ENCODE assay signal across 30 cellular contexts in genomic region chr1:29547300-29547699, GRCh38.
"Had no signal": no experiment of that assay in that cellular context is flagged by ENCODE, and none has a peak within 500 bp of the region (broad histone marks: within the 10 kb centered on the region; RNA-seq: fewer than 3 reads in every experiment).

No MANE protein-coding gene starts in this region.

- H3K4me3 ChIP-seq: esophagus squamous epithelium, gastroesophageal sphincter had no signal

- ATAC-seq: activated CD4-positive, alpha-beta T cell treated with anti-CD3 and anti-CD28 coated beads for 36 hours; activated CD8-positive, alpha-beta memory T cell treated with anti-CD3 and anti-CD28 coated beads, Interleukin-2, amount 10 ng/mL, durations not matched to agents 7 days and 5 days; activated CD8-positive, alpha-beta T cell treated with anti-CD3 and anti-CD28 coated beads, Interleukin-2, amount 10 ng/mL, durations not matched to agents 7 days and 5 days; activated T-cell treated with anti-CD3 and anti-CD28 coated beads, Interleukin-2, amount 50 U/mL, for 4 hours; activated T-helper 17 cell treated with anti-CD3 and anti-CD28 coated beads, Interleukin-2, amount 50 U/mL, for 72 hours; gastroesophageal sphincter had no signal

- FAIRE-seq: astrocyte, endometrium, endothelial cell of umbilical vein had no signal

- H3K27ac Mint-ChIP-seq: activated CD4-positive, alpha-beta memory T cell treated with anti-CD3 and anti-CD28 coated beads for 36 hours; activated CD4-positive, alpha-beta T cell treated with anti-CD3 and anti-CD28 coated beads for 36 hours; activated CD4-positive, alpha-beta T cell treated with anti-CD3 and anti-CD28 coated beads, Interleukin-2, amount 10 ng/mL, durations not matched to agents 24 days and 14 days; activated CD8-positive, alpha-beta memory T cell treated with anti-CD3 and anti-CD28 coated beads, Interleukin-2, amount 10 ng/mL, durations not matched to agents 7 days and 5 days; activated CD8-positive, alpha-beta T cell treated with anti-CD3 and anti-CD28 coated beads, Interleukin-2, amount 10 ng/mL, durations not matched to agents 7 days and 5 days; activated naive CD8-positive, alpha-beta T cell; activated T-helper 17 cell treated with anti-CD3 and anti-CD28 coated beads, Interleukin-2, amount 50 U/mL, for 72 hours had no signal

- H3K9me3 Mint-ChIP-seq: activated CD4-positive, alpha-beta memory T cell treated with anti-CD3 and anti-CD28 coated beads for 36 hours; activated CD4-positive, alpha-beta T cell treated with anti-CD3 and anti-CD28 coated beads, Interleukin-2, amount 10 ng/mL, durations not matched to agents 24 days and 14 days; activated T-cell treated with anti-CD3 and anti-CD28 coated beads, Interleukin-2, amount 50 U/mL, for 4 hours; activated T-helper 17 cell treated with anti-CD3 and anti-CD28 coated beads, Interleukin-2, amount 50 U/mL, for 72 hours had no signal

- H3K27ac ChIP-seq: brain microvascular endothelial cell, epithelial cell of prostate, esophagus squamous epithelium, gastroesophageal sphincter had no signal

- H3K4me3 Mint-ChIP-seq: activated CD4-positive, alpha-beta memory T cell treated with anti-CD3 and anti-CD28 coated beads for 36 hours; activated CD4-positive, alpha-beta T cell treated with anti-CD3 and anti-CD28 coated beads for 36 hours; activated CD4-positive, alpha-beta T cell treated with anti-CD3 and anti-CD28 coated beads, Interleukin-2, amount 10 ng/mL, durations not matched to agents 24 days and 14 days; activated CD8-positive, alpha-beta memory T cell treated with anti-CD3 and anti-CD28 coated beads, Interleukin-2, amount 10 ng/mL, durations not matched to agents 7 days and 5 days; activated CD8-positive, alpha-beta T cell treated with anti-CD3 and anti-CD28 coated beads, Interleukin-2, amount 10 ng/mL, durations not matched to agents 7 days and 5 days; activated naive CD8-positive, alpha-beta T cell; activated T-cell treated with anti-CD3 and anti-CD28 coated beads, Interleukin-2, amount 50 U/mL, for 4 hours; activated T-helper 17 cell treated with anti-CD3 and anti-CD28 coated beads, Interleukin-2, amount 50 U/mL, for 72 hours had no signal

- H3K4me1 Mint-ChIP-seq: activated CD4-positive, alpha-beta T cell treated with anti-CD3 and anti-CD28 coated beads for 36 hours; activated CD4-positive, alpha-beta T cell treated with anti-CD3 and anti-CD28 coated beads, Interleukin-2, amount 10 ng/mL, durations not matched to agents 24 days and 14 days; activated CD8-positive, alpha-beta memory T cell treated with anti-CD3 and anti-CD28 coated beads, Interleukin-2, amount 10 ng/mL, durations not matched to agents 7 days and 5 days; activated T-helper 17 cell treated with anti-CD3 and anti-CD28 coated beads, Interleukin-2, amount 50 U/mL, for 72 hours had no signal

- H3K36me3 Mint-ChIP-seq: activated CD4-positive, alpha-beta memory T cell treated with anti-CD3 and anti-CD28 coated beads for 36 hours; activated CD8-positive, alpha-beta memory T cell treated with anti-CD3 and anti-CD28 coated beads, Interleukin-2, amount 10 ng/mL, durations not matched to agents 7 days and 5 days; activated naive CD8-positive, alpha-beta T cell had no signal

- DNase-seq: activated CD4-positive, alpha-beta memory T cell treated with anti-CD3 and anti-CD28 coated beads for 36 hours; activated CD4-positive, alpha-beta T cell treated with anti-CD3 and anti-CD28 coated beads for 36 hours; activated CD4-positive, alpha-beta T cell treated with anti-CD3 and anti-CD28 coated beads, Interleukin-2, amount 10 ng/mL, durations not matched to agents 24 days and 14 days; activated CD4-positive, CD25-positive, alpha-beta regulatory T cell; activated CD4-positive, CD25-positive, alpha-beta regulatory T cell treated with anti-CD3 and anti-CD28 coated beads, Interleukin-2, amount 50 U/mL, for 72 hours; activated CD8-positive, alpha-beta memory T cell treated with anti-CD3 and anti-CD28 coated beads, Interleukin-2, amount 10 ng/mL, durations not matched to agents 7 days and 5 days; activated CD8-positive, alpha-beta T cell treated with anti-CD3 and anti-CD28 coated beads, Interleukin-2, amount 10 ng/mL, durations not matched to agents 7 days and 5 days; activated effector memory CD4-positive, alpha-beta T cell treated with Interleukin-2 at 50 U/mL for 16 hours; activated gamma-delta T cell treated with Interleukin-2 at 50 U/mL for 16 hours; activated naive CD4-positive, alpha-beta T cell treated with anti-CD3 and anti-CD28 coated beads, Interleukin-2, amount 50 U/mL, for 16 hours; activated naive CD4-positive, alpha-beta T cell treated with Interleukin-2 at 50 U/mL for 16 hours; activated T-cell treated with anti-CD3 and anti-CD28 coated beads, Interleukin-2, amount 50 U/mL, for 4 hours; amniotic stem cell; anterior cingulate cortex; brain microvascular endothelial cell; central memory CD4-positive, alpha-beta T cell; cerebellar nuclear complex; cortex of kidney; dermis blood vessel endothelial cell; effector CD8-positive, alpha-beta T cell; esophagus squamous epithelium; foreskin melanocyte; T-helper 2 cell had no signal

- H3K27me3 Mint-ChIP-seq: activated CD4-positive, alpha-beta memory T cell treated with anti-CD3 and anti-CD28 coated beads for 36 hours; activated CD4-positive, alpha-beta T cell treated with anti-CD3 and anti-CD28 coated beads for 36 hours; activated CD4-positive, alpha-beta T cell treated with anti-CD3 and anti-CD28 coated beads, Interleukin-2, amount 10 ng/mL, durations not matched to agents 24 days and 14 days; activated CD8-positive, alpha-beta memory T cell treated with anti-CD3 and anti-CD28 coated beads, Interleukin-2, amount 10 ng/mL, durations not matched to agents 7 days and 5 days; activated naive CD8-positive, alpha-beta T cell had no signal

- H3K36me3 ChIP-seq: brain microvascular endothelial cell, esophagus squamous epithelium, gastroesophageal sphincter had no signal

- H3K9me3 ChIP-seq: esophagus squamous epithelium, gastroesophageal sphincter had no signal

- H3K4me1 ChIP-seq: esophagus squamous epithelium, gastroesophageal sphincter had no signal

- H3K27me3 ChIP-seq: brain microvascular endothelial cell had no signal
